In the genomic region with DNA sequence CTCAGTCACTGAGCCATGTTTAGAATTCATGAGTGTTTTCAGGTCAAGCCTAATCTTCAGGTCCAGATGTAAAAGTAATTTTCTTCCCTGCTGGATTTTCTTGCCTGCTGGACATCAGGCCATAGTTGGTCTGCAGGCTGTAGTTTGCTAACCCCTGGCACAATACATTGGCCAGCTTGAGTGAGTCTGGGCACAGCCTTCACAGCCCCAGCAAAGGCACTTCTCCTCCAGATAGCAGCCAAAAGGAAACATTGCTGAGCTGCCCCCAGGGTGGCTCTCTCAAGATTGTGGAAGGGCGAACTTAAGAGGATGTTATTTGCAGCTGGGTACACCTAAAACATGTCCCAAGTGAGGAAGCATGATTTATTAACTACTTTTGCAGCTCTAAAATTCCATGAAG, we compare ENCODE assay signal across 19 cellular contexts.
DNase-seq lines count a peak whose midpoint lies in the region; ATAC-seq, FAIRE-seq and TF ChIP-seq lines count a peak whose summit lies in the region.
"Had no signal": no experiment of that assay in that cellular context is flagged by ENCODE, and none has a peak within 500 bp of the region (broad histone marks: within the 10 kb centered on the region; RNA-seq: fewer than 3 reads in every experiment).

No MANE protein-coding gene starts in this region.

- no peak overlapping the region for H3T11ph ChIP-seq in H9 (ENCODE audit: low read length)

- H2AK5ac ChIP-seq in H9 (ENCODE audit: insufficient read length, low read length) = no peak overlapping the region

- H3K14ac ChIP-seq in H9 (ENCODE audit: insufficient read depth, low read length) = no peak overlapping the region

- H3K27me3 Mint-ChIP-seq in GM23338 (ENCODE audit: insufficient read depth, low read depth, poor library complexity) (peaks cover 4% of the 10 kb centered on the region), H9 (ENCODE audit: low read depth) (no peaks in the 10 kb centered on the region), nephron progenitor cell (ENCODE audit: low read depth, poor library complexity) (no peaks in the 10 kb centered on the region)
- no peaks in the 10 kb centered on the region for H3K27me3 Mint-ChIP-seq in activated CD4-positive, alpha-beta T cell treated with anti-CD3 and anti-CD28 coated beads, Interleukin-2, amount 10 ng/mL, durations not matched to agents 24 days and 14 days
- H3K27me3 Mint-ChIP-seq: CD4-positive, alpha-beta memory T cell had no signal

- intact Hi-C loops in left ventricle myocardium inferior (cut with micrococcal nuclease) (no loop called here), pancreas (cut with DNase I) (no loop called here)
- intact Hi-C loops in activated CD4-positive, alpha-beta T cell treated with anti-CD3 and anti-CD28 coated beads, Interleukin-2, amount 10 ng/mL, durations not matched to agents 24 days and 14 days (cut with micrococcal nuclease) = no loop called here

- H3K27ac ChIP-seq in GM23338 (ENCODE audit: low read depth) (no peak overlapping the region), H9 (ENCODE audit: insufficient read length, low read depth, low read length) (no peak overlapping the region), left ventricle myocardium inferior (replicated peaks) (peak overlapping the region; percentile 1), pancreas (no peak overlapping the region)
- H3K27ac ChIP-seq: A549, C4-2B had no signal

- no peak overlapping the region for H2BK20ac ChIP-seq in H9 (ENCODE audit: low read depth, low read length, poor library complexity, severe bottlenecking)

- no peak overlapping the region for H2BK120ac ChIP-seq in H9 (ENCODE audit: low read depth, low read length, poor library complexity, severe bottlenecking)

- no peak overlapping the region for H3K23ac ChIP-seq in H9 (ENCODE audit: insufficient read length, low read depth, low read length)

- peaks cover 3% of the 10 kb centered on the region; the same call in 1 of the 2 replicates for H3K36me3 ChIP-seq in GM23338 (ENCODE audit: insufficient read depth)
- H3K36me3 ChIP-seq in left ventricle myocardium inferior = peaks cover 69% of the 10 kb centered on the region
- peaks cover 0 to 14% (median 0%) of the 10 kb centered on the region in 3 donors for H3K36me3 ChIP-seq in pancreas
- H3K36me3 ChIP-seq: BE2C had no signal

- H3K4ac ChIP-seq in H9 (ENCODE audit: low read depth, low read length) = no peak overlapping the region

- H4K91ac ChIP-seq in H9 (ENCODE audit: insufficient read length, low read depth, low read length) = no peak overlapping the region

- peaks cover 10% of the 10 kb centered on the region; the same call in 2 of the 3 replicates for H3K4me1 Mint-ChIP-seq in GM23338
- H3K4me1 Mint-ChIP-seq in H9 = peaks cover 9 to 12% of the 10 kb centered on the region in 2 experiments; a peak in 3 of 4 replicates
- peaks cover 5% of the 10 kb centered on the region for H3K4me1 Mint-ChIP-seq in nephron progenitor cell
- H3K4me1 Mint-ChIP-seq in activated CD4-positive, alpha-beta T cell treated with anti-CD3 and anti-CD28 coated beads, Interleukin-2, amount 10 ng/mL, durations not matched to agents 24 days and 14 days = no peaks in the 10 kb centered on the region
- H3K4me1 Mint-ChIP-seq: CD4-positive, alpha-beta memory T cell had no signal

- no peak overlapping the region for H4K5ac ChIP-seq in H9 (ENCODE audit: insufficient read length, low read depth, low read length)

- no peak overlapping the region for H3K18ac ChIP-seq in H9 (ENCODE audit: insufficient read length, low read depth, low read length)

- H3K27me3 ChIP-seq in GM23338 (ENCODE audit: insufficient read depth) = no peaks in the 10 kb centered on the region
- H3K27me3 ChIP-seq in H9 (ENCODE audit: insufficient read depth, low read length) = no peaks in the 10 kb centered on the region
- H3K27me3 ChIP-seq in left ventricle myocardium inferior (ENCODE audit: low read depth) = no peaks in the 10 kb centered on the region
- no peaks in the 10 kb centered on the region for H3K27me3 ChIP-seq in pancreas
- H3K27me3 ChIP-seq: BE2C had no signal

- DNase-seq in GM23338 (ENCODE audit: low spot score) = no peak
- peak; percentile 10 for DNase-seq in H9
- no peak for DNase-seq in left ventricle myocardium inferior
- no peak for DNase-seq in nephron progenitor cell
- DNase-seq in activated CD4-positive, alpha-beta T cell treated with anti-CD3 and anti-CD28 coated beads, Interleukin-2, amount 10 ng/mL, durations not matched to agents 24 days and 14 days = no peak
- DNase-seq in pancreas = no peak
- DNase-seq: BE2C; CD4-positive, alpha-beta memory T cell; DMS79; HCEC 1CT; HFFc6 had no signal

- H3K27ac Mint-ChIP-seq in GM23338 = peak overlapping the region; percentile 32; the same call in 1 of the 2 replicates
- H3K27ac Mint-ChIP-seq in H9 = peak overlapping the region in 1 of 3 experiments; percentile 78; a peak in 3 of 7 replicates
- H3K27ac Mint-ChIP-seq in nephron progenitor cell = peak overlapping the region; percentile 64
- no peak overlapping the region for H3K27ac Mint-ChIP-seq in activated CD4-positive, alpha-beta T cell treated with anti-CD3 and anti-CD28 coated beads, Interleukin-2, amount 10 ng/mL, durations not matched to agents 24 days and 14 days
- H3K27ac Mint-ChIP-seq: HFFc6 had no signal

- H2BK15ac ChIP-seq in H9 (ENCODE audit: low read depth, low read length) = no peak overlapping the region

- H3K9me2 ChIP-seq in GM23338 (ENCODE audit: insufficient read depth) = no peaks in the 10 kb centered on the region

- H2AFZ ChIP-seq in GM23338 = no peak overlapping the region
- H2AFZ ChIP-seq in H9 (ENCODE audit: low read length) = no peak overlapping the region

- H3K4me1 ChIP-seq in GM23338 (ENCODE audit: insufficient read depth) (no peaks in the 10 kb centered on the region), H9 (ENCODE audit: insufficient read depth, low read length) (no peaks in the 10 kb centered on the region), left ventricle myocardium inferior (peaks cover 53% of the 10 kb centered on the region), pancreas (no peaks in the 10 kb centered on the region)
- H3K4me1 ChIP-seq: A549, BE2C had no signal

- H3K9me3 ChIP-seq in H9 (ENCODE audit: control insufficient read depth, low read depth, low read length) (no peaks in the 10 kb centered on the region), left ventricle myocardium inferior (replicated peaks) (no peaks in the 10 kb centered on the region), pancreas (no peaks in the 10 kb centered on the region)
- H3K9me3 ChIP-seq: A549, BE2C had no signal

- TF ChIP-seq CTCF in GM23338 (conservative IDR thresholded peaks at IDR 0.05; ENCODE audit: low read depth in 2 of 2) (no peak), H9 (conservative IDR thresholded peaks at IDR 0.05) (no peak), left ventricle myocardium inferior (IDR thresholded peaks at IDR 0.05; ENCODE audit: borderline replicate concordance) (no peak), nephron progenitor cell (IDR thresholded peaks at IDR 0.05) (no peak), pancreas (IDR thresholded peaks at IDR 0.05) (no peak)

- no peaks in the 10 kb centered on the region for H3K79me1 ChIP-seq in H9 (ENCODE audit: insufficient read depth, low read depth, low read length, poor library complexity, severe bottlenecking)

- H2BK12ac ChIP-seq in H9 (ENCODE audit: insufficient read length, low read depth, low read length) = no peak overlapping the region

- no peaks in the 10 kb centered on the region for H3F3A ChIP-seq in GM23338 (replicated peaks; ENCODE audit: low read depth)

- H4K20me1 ChIP-seq in GM23338 (replicated peaks; ENCODE audit: insufficient read depth) (0 out of 2 replicates have a peak, but pooled peaks cover 4% of the 10 kb centered on the region), H9 (ENCODE audit: control insufficient read depth, insufficient read depth, insufficient read length) (no peaks in the 10 kb centered on the region)

- H2BK5ac ChIP-seq in H9 (ENCODE audit: insufficient read length, low read length) = no peak overlapping the region

- H3K4me3 ChIP-seq in GM23338 (no peak overlapping the region), left ventricle myocardium inferior (no peak overlapping the region), pancreas (no peak overlapping the region)
- H3K4me3 ChIP-seq: A549, GM12878 had no signal

- H3K36me3 Mint-ChIP-seq in GM23338 (ENCODE audit: low read depth) (peaks cover 34% of the 10 kb centered on the region), H9 (ENCODE audit: insufficient read depth in 1 of 3, low read depth in 3 of 3) (peaks cover 21 to 44% (median 34%) of the 10 kb centered on the region in 3 experiments; a peak in 6 of 7 replicates), nephron progenitor cell (ENCODE audit: low read depth) (peaks cover 49% of the 10 kb centered on the region)
- peaks cover 16% of the 10 kb centered on the region for H3K36me3 Mint-ChIP-seq in activated CD4-positive, alpha-beta T cell treated with anti-CD3 and anti-CD28 coated beads, Interleukin-2, amount 10 ng/mL, durations not matched to agents 24 days and 14 days (ENCODE audit: low read depth)

- H3K9me3 Mint-ChIP-seq in GM23338 = no peaks in the 10 kb centered on the region
- H3K9me3 Mint-ChIP-seq in H9 = no peaks in the 10 kb centered on the region
- no peaks in the 10 kb centered on the region for H3K9me3 Mint-ChIP-seq in nephron progenitor cell
- H3K9me3 Mint-ChIP-seq in activated CD4-positive, alpha-beta T cell treated with anti-CD3 and anti-CD28 coated beads, Interleukin-2, amount 10 ng/mL, durations not matched to agents 24 days and 14 days = no peaks in the 10 kb centered on the region
- H3K9me3 Mint-ChIP-seq: CD4-positive, alpha-beta memory T cell; HFFc6 had no signal

- no peak overlapping the region for H3K4me2 ChIP-seq in GM23338
- H3K4me2 ChIP-seq in H9 (ENCODE audit: insufficient read depth, insufficient read length, low read length) = no peak overlapping the region
- H3K4me2 ChIP-seq: A549 had no signal

- no peak for FAIRE-seq in pancreas (lab: Jason Lieb, UNC)
- FAIRE-seq: A549, GM12878, GM18507, H1, HepG2, HTR-8/SVneo had no signal

- no peak for ATAC-seq in GM23338
- no peak for ATAC-seq in pancreas
- ATAC-seq in GM21390 (IDR thresholded peaks at IDR 0.05; ENCODE audit: unreplicated experiment) = no peak
- ATAC-seq: A549, GM12878, HepG2 had no signal

- H4K8ac ChIP-seq in H9 (replicated peaks; ENCODE audit: insufficient read length, low read depth, low read length) = no peak overlapping the region

- WGBS in H9 (ENCODE audit: extremely low coverage, insufficient read length, low lambda C conversion rate) = no CpG with 5 or more reads among the region's 1 CpG
- WGBS in pancreas, 2 donors = 97 to 100% methylated on average over 1 of the region's 1 CpG

- H3K56ac ChIP-seq in H9 (ENCODE audit: insufficient read length, low read depth, low read length) = no peak overlapping the region

- no peaks in the 10 kb centered on the region for H3K79me2 ChIP-seq in GM23338 (replicated peaks; ENCODE audit: insufficient read depth)
- H3K79me2 ChIP-seq in H9 (ENCODE audit: insufficient read depth, low read length) = no peaks in the 10 kb centered on the region

- H3K23me2 ChIP-seq in H9 (ENCODE audit: insufficient read length, low read depth, low read length, poor library complexity, severe bottlenecking) = no peaks in the 10 kb centered on the region

- no peak overlapping the region for H3K9ac ChIP-seq in H9 (ENCODE audit: extremely low read depth, insufficient read length, low read length)

- H3K4me3 Mint-ChIP-seq in GM23338 = no peak overlapping the region
- H3K4me3 Mint-ChIP-seq in H9 = no peak overlapping the region
- no peak overlapping the region for H3K4me3 Mint-ChIP-seq in nephron progenitor cell
- H3K4me3 Mint-ChIP-seq in activated CD4-positive, alpha-beta T cell treated with anti-CD3 and anti-CD28 coated beads, Interleukin-2, amount 10 ng/mL, durations not matched to agents 24 days and 14 days = no peak overlapping the region
- H3K4me3 Mint-ChIP-seq: CD4-positive, alpha-beta memory T cell; HFFc6 had no signal
